In genomic region chr20:1434571-1435336, GRCh38 we compare ENCODE assay signal across 9 cellular contexts. TPM values are rescaled to one million over a fixed set of nuclear protein-coding genes. Genes with fewer than 3 reads are reported as not detected.
DNase-seq lines count a peak whose midpoint lies in the region; ATAC-seq and TF ChIP-seq lines count a peak whose summit lies in the region.
"Had no signal": no experiment of that assay in that cellular context is flagged by ENCODE, and none has a peak within 500 bp of the region (broad histone marks: within the 10 kb centered on the region; RNA-seq: fewer than 3 reads in every experiment).

No MANE protein-coding gene starts in this region.

- BruUV-seq in PC-3 (replicated peaks; lab: Mats Ljungman, UMichigan) = no TSS peak

- intact Hi-C loops in CD4-positive, alpha-beta T cell (cut with DNase I, micrococcal nuclease) = loop anchor here (5.0 to 10.0 kb wide), 3 partner anchors 42 to 222 kb away; partner anchors contain the start of gene FKBP1A (in 1 of the 2)
- intact Hi-C loops in PC-3 (cut with micrococcal nuclease) (loop anchor here (5.0 kb wide), 1 partner anchor 107 kb away; the partner anchor contains the start of gene SDCBP2), transverse colon (cut with DNase I; ENCODE audit: low total_unique reads) (no loop called here)

- no peaks in the 10 kb centered on the region for H3K27me3 ChIP-seq in CD4-positive, alpha-beta T cell (ENCODE audit: control insufficient read depth, insufficient read depth, low read length)
- no peaks in the 10 kb centered on the region for H3K27me3 ChIP-seq in PC-3 (ENCODE audit: low read length)
- no peaks in the 10 kb centered on the region for H3K27me3 ChIP-seq in transverse colon

- no peak overlapping the region for H3K27ac ChIP-seq in CD4-positive, alpha-beta T cell (ENCODE audit: low read depth, low read length)
- H3K27ac ChIP-seq in PC-3 (ENCODE audit: low read length) = no peak overlapping the region
- H3K27ac ChIP-seq in transverse colon = no peak overlapping the region

- CTCF ChIA-PET in CD4-positive, alpha-beta T cell (lab: Charles Lee) = interaction anchor here (2.5 kb wide), 1 partner anchor 32 kb away, joined by 8 read pairs; the partner anchor contains the start of gene NSFL1C
- CTCF ChIA-PET in PC-3 (lab: Charles Lee) = interaction anchor here (1.7 kb wide), 1 partner anchor 35 kb away, joined by 3 read pairs; no protein-coding TSS in a partner anchor

- no peak overlapping the region for H3K9ac ChIP-seq in PC-3 (ENCODE audit: low read length)

- H4K20me1 ChIP-seq in PC-3 (ENCODE audit: low read length) = no peaks in the 10 kb centered on the region

- no peak for TF ChIP-seq EP300 in transverse colon (IDR thresholded peaks at IDR 0.05; ENCODE audit: low read depth)

- H3K79me2 ChIP-seq in PC-3 (ENCODE audit: low read length) = no peaks in the 10 kb centered on the region

- H3K9me2 ChIP-seq in PC-3 (replicated peaks; ENCODE audit: low read length) = no peaks in the 10 kb centered on the region

- peak in 9 of 10 experiments; percentile 7 to 54 (median 22) for DNase-seq in CD4-positive, alpha-beta T cell
- peak; percentile 88 for DNase-seq in PC-3
- peak; percentile 39 for DNase-seq in activated effector memory CD4-positive, alpha-beta T cell treated with Interleukin-2 at 50 U/mL for 16 hours
- no peak for DNase-seq in left lobe of liver (ENCODE audit: low spot score)
- DNase-seq in transverse colon = peak; percentile 51
- no peak for DNase-seq in chondrocyte (ENCODE audit: low spot score)

- 43 to 65% methylated on average over 2 of the region's 2 CpGs for WGBS in transverse colon (ENCODE audit: low coverage in 1 of 2), 2 donors

- no peak overlapping the region for H3K27ac Mint-ChIP-seq in CD4-positive, alpha-beta T cell
- H3K27ac Mint-ChIP-seq in chondrocyte (ENCODE audit: unreplicated experiment) = no peak overlapping the region

- H3F3A ChIP-seq in PC-3 (ENCODE audit: low read length, unreplicated experiment) = peaks cover 9% of the 10 kb centered on the region

- no peak for TF ChIP-seq CTCF in CD4-positive, alpha-beta T cell (IDR thresholded peaks at IDR 0.05)
- TF ChIP-seq CTCF in PC-3 (conservative IDR thresholded peaks at IDR 0.05; ENCODE audit: low read depth, low read length) (no peak), transverse colon (IDR thresholded peaks at IDR 0.05) (no peak), chondrocyte (IDR thresholded peaks at IDR 0.05) (no peak)

- peak overlapping the region; percentile 36; the same call in 1 of the 2 replicates for H3K4me2 ChIP-seq in PC-3 (ENCODE audit: low read length)

- H3K36me3 ChIP-seq in PC-3 (ENCODE audit: low read depth, low read length) = no peaks in the 10 kb centered on the region
- H3K36me3 ChIP-seq in transverse colon = no peaks in the 10 kb centered on the region

- no peaks in the 10 kb centered on the region for H3K27me3 Mint-ChIP-seq in CD4-positive, alpha-beta T cell
- no peaks in the 10 kb centered on the region for H3K27me3 Mint-ChIP-seq in chondrocyte (ENCODE audit: low read depth)

- no peak overlapping the region for H2AFZ ChIP-seq in PC-3 (ENCODE audit: low read length)

- TF ChIP-seq POLR2A in transverse colon (IDR thresholded peaks at IDR 0.05) = no peak

- peaks cover 33% of the 10 kb centered on the region for H3K4me1 Mint-ChIP-seq in CD4-positive, alpha-beta T cell (ENCODE audit: low read depth)
- H3K4me1 Mint-ChIP-seq in chondrocyte (ENCODE audit: low read depth) = no peaks in the 10 kb centered on the region

- no peaks in the 10 kb centered on the region for H3K9me3 Mint-ChIP-seq in CD4-positive, alpha-beta T cell
- H3K9me3 Mint-ChIP-seq in chondrocyte (ENCODE audit: low read depth) = no peaks in the 10 kb centered on the region

- POLR2A ChIA-PET in CD4-positive, alpha-beta T cell (lab: Charles Lee) = interaction anchor here (1.3 to 2.0 kb wide), 4 partner anchors 9 to 109 kb away, joined by 4 to 9 read pairs (median 5); partner anchors contain the start of gene FKBP1A
- POLR2A ChIA-PET in PC-3 (lab: Charles Lee; ENCODE audit: unreplicated experiment) = interaction anchor here (0.6 kb wide), 1 partner anchor 43 kb away, joined by 20 read pairs; no protein-coding TSS in a partner anchor

- no peaks in the 10 kb centered on the region for H3K9me3 ChIP-seq in CD4-positive, alpha-beta T cell (ENCODE audit: control insufficient read depth, low read length)
- H3K9me3 ChIP-seq in PC-3 (ENCODE audit: low read length) (no peaks in the 10 kb centered on the region), transverse colon (no peaks in the 10 kb centered on the region)

- H3K36me3 Mint-ChIP-seq in CD4-positive, alpha-beta T cell (ENCODE audit: low read depth) = no peaks in the 10 kb centered on the region
- peaks cover 7% of the 10 kb centered on the region for H3K36me3 Mint-ChIP-seq in chondrocyte (ENCODE audit: low read depth)

- H3K4me3 ChIP-seq in PC-3 (ENCODE audit: low read length) (no peak overlapping the region), transverse colon (no peak overlapping the region)

- peaks cover 18% of the 10 kb centered on the region for H3K4me1 ChIP-seq in PC-3 (ENCODE audit: insufficient read depth, low read length)
- peaks cover 0 to 11% (median 0%) of the 10 kb centered on the region in 4 donors for H3K4me1 ChIP-seq in transverse colon

- in situ Hi-C loops in transverse colon (cut with MboI; ENCODE audit: low pct_ligation_motif_present in 1 of 4, low pct_unique_long_range_greater_than_20kb in 1 of 4, low sequenced_read_pairs in 3 of 4) = loop anchor here in 3 of 4 donors (5.0 to 10.0 kb wide), 2 partner anchors 117 to 120 kb away; no protein-coding TSS in a partner anchor

- H3K4me3 Mint-ChIP-seq in CD4-positive, alpha-beta T cell = peak overlapping the region; percentile 56
- H3K4me3 Mint-ChIP-seq in chondrocyte (ENCODE audit: unreplicated experiment) = no peak overlapping the region

- peak; percentile 75 for ATAC-seq in CD4-positive, alpha-beta T cell (ENCODE audit: poor library complexity)
- ATAC-seq in GM19043 (IDR thresholded peaks at IDR 0.05; ENCODE audit: low read depth, unreplicated experiment) (peak; percentile 97), HG03159 (IDR thresholded peaks at IDR 0.05; ENCODE audit: unreplicated experiment) (peak; percentile 76), PC-3 (peak; percentile 65), left lobe of liver (peak; percentile 15)

RNA-seq across cellular contexts. Expression of gene NSFL1C, which starts 31.9 kb away (rescaled TPM):
- total RNA-seq in CD4-positive, alpha-beta T cell = 10 to 100 TPM; 53.2 to 53.4 TPM
- total RNA-seq in PC-3 (2014; rRNA removed) (170 and 217 TPM in 2 replicates), left lobe of liver (43.5 TPM), transverse colon (10 to 100 TPM; 14.7 to 51.2 (median 48.8) TPM), chondrocyte (70.9 to 83.5 TPM (median 75.3 TPM) in 3 replicates)

RNA-seq across cellular contexts. Expression of gene FKBP1A, which starts 41.9 kb away (rescaled TPM):
- 10 to 100 TPM; 43.3 to 45.4 TPM for total RNA-seq in CD4-positive, alpha-beta T cell
- 178 and 198 TPM in 2 replicates for total RNA-seq in PC-3 (2014; rRNA removed)
- 61.5 TPM for total RNA-seq in left lobe of liver
- total RNA-seq in transverse colon = 100 to 1,000 TPM; 120 to 202 (median 144) TPM
- total RNA-seq in chondrocyte = 182 to 193 TPM (median 183 TPM) in 3 replicates

RNA-seq across cellular contexts. Expression of gene SIRPB2, which starts 56.5 kb away (rescaled TPM):
- under 1 TPM; 0.20 to 0.49 TPM for total RNA-seq in CD4-positive, alpha-beta T cell
- 0.52 and 2.1 TPM in 2 replicates for total RNA-seq in PC-3 (2014; rRNA removed)
- 0.50 TPM for total RNA-seq in left lobe of liver
- 1 to 10 TPM in 2 of 4 donors, not detected in 2; 3.7 to 3.8 TPM for total RNA-seq in transverse colon
- not detected in 3 replicates for total RNA-seq in chondrocyte
- total RNA-seq: NCI-H460 had no signal

Comparison
In these comparisons a context has a peak if more than half of its experiments do, and no peak if none do; other contexts are left out.
1. ATAC-seq: peak in every context shown above with its lines; median percentile 97 in GM19043; 76 in HG03159; 75 in CD4-positive, alpha-beta T cell; 65 in PC-3; 15 in left lobe of liver.
2. DNase-seq: peak in CD4-positive, alpha-beta T cell (9 of 10), PC-3 (single experiment), activated effector memory CD4-positive, alpha-beta T cell treated with Interleukin-2 at 50 U/mL for 16 hours (single experiment) and transverse colon (single experiment); none in left lobe of liver (single experiment) and chondrocyte (single experiment).